In genomic region chr15:84598993-84599392, GRCh38 we compare ENCODE assay signal across 8 cellular contexts. TPM values are rescaled to one million over a fixed set of nuclear protein-coding genes. Genes with fewer than 3 reads are reported as not detected.
DNase-seq lines count a peak whose midpoint lies in the region; ATAC-seq and TF ChIP-seq lines count a peak whose summit lies in the region.

No MANE protein-coding gene starts in this region.

- H3K4me1 ChIP-seq in spleen (peaks cover 28 to 86% (median 51%) of the 10 kb centered on the region in 6 donors), neuronal stem cell (ENCODE audit: control insufficient read depth in 2 of 2, insufficient read depth in 1 of 2, low read depth in 1 of 2, low read length in 2 of 2) (peaks cover 5 to 7% of the 10 kb centered on the region in 2 donors)

- no peak overlapping the region for H3K14ac ChIP-seq in neuronal stem cell (ENCODE audit: low read length)

- in situ Hi-C loops in ACHN (cut with HindIII; ENCODE audit: low pct_ligation_motif_present, low pct_unique_long_range_greater_than_20kb, low sequenced_read_pairs) = no loop called here

- no peaks in the 10 kb centered on the region for H3K27me3 Mint-ChIP-seq in activated T-cell treated with anti-CD3 and anti-CD28 coated beads, Interleukin-2, amount 50 U/mL, for 72 hours (ENCODE audit: low read depth)

- H2BK5ac ChIP-seq in neuronal stem cell (ENCODE audit: low read length) = no peak overlapping the region

- H3K23ac ChIP-seq in neuronal stem cell (ENCODE audit: low read depth, low read length, poor library complexity) = no peak overlapping the region

- H3K36me3 ChIP-seq in spleen = peaks cover 0 to 4% (median 2%) of the 10 kb centered on the region in 6 donors
- H3K36me3 ChIP-seq in neuronal stem cell (replicated peaks in 1 of 2; ENCODE audit: control insufficient read depth in 2 of 2, insufficient read depth in 2 of 2, low read length in 2 of 2) = peaks cover 4 to 6% of the 10 kb centered on the region in 2 donors

- ATAC-seq in activated T-cell treated with anti-CD3 and anti-CD28 coated beads, Interleukin-2, amount 50 U/mL, for 72 hours (replicated peaks in 1 of 2) = no peak

- H2BK120ac ChIP-seq in neuronal stem cell (ENCODE audit: low read depth, low read length) = no peak overlapping the region

- H3K79me1 ChIP-seq in neuronal stem cell (ENCODE audit: low read depth, low read length) = no peaks in the 10 kb centered on the region

- H3K4me3 Mint-ChIP-seq in activated T-cell treated with anti-CD3 and anti-CD28 coated beads, Interleukin-2, amount 50 U/mL, for 72 hours = peak overlapping the region; percentile 31 to 60

- H2AK5ac ChIP-seq in neuronal stem cell (ENCODE audit: low read depth, low read length) = no peak overlapping the region

- H2BK15ac ChIP-seq in neuronal stem cell (ENCODE audit: low read length) = no peak overlapping the region

- H3K27ac ChIP-seq in spleen (peak overlapping the region; percentile 80 to 92 (median 84)), neuronal stem cell (replicated peaks; ENCODE audit: low read length) (no peak overlapping the region)

- H3K4me1 Mint-ChIP-seq in activated T-cell treated with anti-CD3 and anti-CD28 coated beads, Interleukin-2, amount 50 U/mL, for 72 hours (ENCODE audit: low read depth) = peaks cover 52% of the 10 kb centered on the region

- no peaks in the 10 kb centered on the region for H3K9me3 Mint-ChIP-seq in activated T-cell treated with anti-CD3 and anti-CD28 coated beads, Interleukin-2, amount 50 U/mL, for 72 hours

- H3K9me3 ChIP-seq in spleen (no peaks in the 10 kb centered on the region), neuronal stem cell (replicated peaks in 1 of 2; ENCODE audit: control insufficient read depth in 2 of 2, insufficient read depth in 1 of 2, low read depth in 1 of 2, low read length in 2 of 2) (peaks cover 0 to 2% of the 10 kb centered on the region in 2 donors)

- H3K4me3 ChIP-seq in spleen (peak overlapping the region in 1 of 8 donors; percentile 38), neuronal stem cell (ENCODE audit: low read length in 2 of 2) (no peak overlapping the region)

- H3K9ac ChIP-seq in neuronal stem cell (ENCODE audit: low read depth, low read length, poor library complexity) = no peak overlapping the region

- peaks cover 1% of the 10 kb centered on the region in 2 donors for H3K36me3 Mint-ChIP-seq in activated T-cell treated with anti-CD3 and anti-CD28 coated beads, Interleukin-2, amount 50 U/mL, for 72 hours (ENCODE audit: insufficient read depth in 2 of 2)

- 20 to 67% (median 28%) methylated on average over 1 of the region's 1 CpG for WGBS in spleen, 5 donors
- no CpG with 5 or more reads among the region's 1 CpG for WGBS in neuronal stem cell (ENCODE audit: extremely low coverage in 2 of 2, insufficient read length in 2 of 2, insufficient replicate concordance in 1 of 2), 2 donors

- H2AFZ ChIP-seq in neuronal stem cell (ENCODE audit: low read length) = no peak overlapping the region

- H3K27ac Mint-ChIP-seq in activated T-cell treated with anti-CD3 and anti-CD28 coated beads, Interleukin-2, amount 50 U/mL, for 72 hours = no peak overlapping the region

- no peak overlapping the region for H4K8ac ChIP-seq in neuronal stem cell (ENCODE audit: low read depth, low read length)

- no peak overlapping the region for H4K91ac ChIP-seq in neuronal stem cell (ENCODE audit: low read depth, low read length, poor library complexity)

- H3K27me3 ChIP-seq in spleen (replicated peaks in 1 of 7) (no peaks in the 10 kb centered on the region), neuronal stem cell (ENCODE audit: control insufficient read depth in 3 of 3, insufficient read depth in 3 of 3, low read depth in 1 of 3, low read length in 3 of 3) (peaks cover 2 to 8% (median 2%) of the 10 kb centered on the region in 3 experiments)

- no peak overlapping the region for H3K4ac ChIP-seq in neuronal stem cell (ENCODE audit: low read length)

- H3K4me2 ChIP-seq in neuronal stem cell (ENCODE audit: insufficient read depth, low read length, poor library complexity, severe bottlenecking) = no peak overlapping the region

- intact Hi-C loops in spleen (cut with DNase I; ENCODE audit: low total_unique reads) = loop anchor here (10.0 kb wide), 2 partner anchors 56 to 446 kb away; partner anchors contain the start of genes NMB and WDR73

- no peak for TF ChIP-seq POLR2A in spleen (IDR thresholded peaks at IDR 0.05)

- no peak overlapping the region for H3K18ac ChIP-seq in neuronal stem cell (ENCODE audit: low read length)

- DNase-seq in ACHN (peak; percentile 54), ELR (ENCODE audit: low read depth) (peak; percentile 70), NCI-H2196 treated with DMSO at 0.1 percent for 48 hours (lab: John Stamatoyannopoulos, UW; ENCODE audit: unreplicated experiment) (peak; percentile 5), hepatic stellate cell (ENCODE audit: low spot score) (peak; percentile 66), spleen (no peak), 8988T (no peak), neuronal stem cell (ENCODE audit: low spot score) (no peak)
- DNase-seq in activated T-cell treated with anti-CD3 and anti-CD28 coated beads, Interleukin-2, amount 50 U/mL, for 72 hours = peak; percentile 47 to 55

- peak; percentile 26 to 73 (median 56) for TF ChIP-seq CTCF in spleen (IDR thresholded peaks at IDR 0.05 in 8 of 11, conservative IDR thresholded peaks at IDR 0.05 in 3 of 11)

- no peak overlapping the region for H2BK12ac ChIP-seq in neuronal stem cell (ENCODE audit: low read length)

RNA-seq across cellular contexts. Expression of gene ZSCAN2, which starts 1.8 kb away (rescaled TPM):
- 10 to 100 TPM in 1 of 2 donors, 1 to 10 TPM in 1; 9.8 to 12.6 TPM for total RNA-seq in activated T-cell treated with anti-CD3 and anti-CD28 coated beads, Interleukin-2, amount 50 U/mL, for 72 hours
- 10 to 100 TPM in 4 of 7 donors, 1 to 10 TPM in 3; 8.1 to 15.1 (median 10.7) TPM for total RNA-seq in spleen
- 1 to 10 TPM; 4.6 to 6.4 (median 5.6) TPM for polyA plus RNA-seq in spleen
- polyA plus RNA-seq in neuronal stem cell (2013, experiment 1 of 2) = 7.7 TPM
- 8.2 TPM for polyA plus RNA-seq in neuronal stem cell (2013, experiment 2 of 2)

RNA-seq across cellular contexts. Expression of gene WDR73, which starts 55.1 kb away (rescaled TPM):
- total RNA-seq in activated T-cell treated with anti-CD3 and anti-CD28 coated beads, Interleukin-2, amount 50 U/mL, for 72 hours = 10 to 100 TPM; 16.1 to 16.7 TPM
- 10 to 100 TPM; 23.1 to 31.6 (median 29.3) TPM for total RNA-seq in spleen
- polyA plus RNA-seq in spleen = 10 to 100 TPM; 12.7 to 20.2 (median 18.4) TPM
- polyA plus RNA-seq in neuronal stem cell (2013, experiment 1 of 2) = 17.7 TPM
- polyA plus RNA-seq in neuronal stem cell (2013, experiment 2 of 2) = 19.6 TPM

RNA-seq across cellular contexts. Expression of gene NMB, which starts 59.0 kb away (rescaled TPM):
- 1 to 10 TPM; 3.6 to 4.0 TPM for total RNA-seq in activated T-cell treated with anti-CD3 and anti-CD28 coated beads, Interleukin-2, amount 50 U/mL, for 72 hours
- total RNA-seq in spleen = 1 to 10 TPM; 1.0 to 4.2 (median 2.4) TPM
- 1 to 10 TPM; 2.2 to 5.5 (median 4.7) TPM for polyA plus RNA-seq in spleen
- 7.4 TPM for polyA plus RNA-seq in neuronal stem cell (2013, experiment 1 of 2)
- 6.4 TPM for polyA plus RNA-seq in neuronal stem cell (2013, experiment 2 of 2)

Comparison
In these comparisons a context has a peak if more than half of its experiments do, and no peak if none do; other contexts are left out.
1. DNase-seq: peak in ACHN (single experiment), ELR (single experiment), NCI-H2196 treated with DMSO at 0.1 percent for 48 hours (single experiment), activated T-cell treated with anti-CD3 and anti-CD28 coated beads, Interleukin-2, amount 50 U/mL, for 72 hours (2 of 2) and hepatic stellate cell (single experiment); none in spleen (single experiment), 8988T (single experiment) and neuronal stem cell (single experiment).